ENCODE assay signal across 8 cellular contexts in the genomic region with DNA sequence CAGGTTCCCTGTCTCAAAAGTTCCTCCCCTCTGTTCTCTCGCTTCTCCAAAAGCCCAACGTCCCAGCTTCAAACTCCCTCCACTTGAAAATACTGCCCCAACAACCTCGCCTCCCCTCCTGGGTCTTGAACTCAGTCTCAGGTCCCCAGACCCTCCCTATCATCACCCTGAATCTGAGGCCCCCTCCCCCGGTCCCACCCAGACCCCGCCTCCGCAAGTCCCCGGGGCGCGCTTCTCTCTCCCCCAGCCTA. TPM values are rescaled to one million over a fixed set of nuclear protein-coding genes. Genes with fewer than 3 reads are reported as not detected.
DNase-seq lines count a peak whose midpoint lies in the region; ATAC-seq and TF ChIP-seq lines count a peak whose summit lies in the region.

No MANE protein-coding gene starts in this region.

- DNase-seq in Right ventricle myocardium inferior (ENCODE audit: missing footprints) (no peak), Right ventricle myocardium superior (no peak), OCI-LY7 (ENCODE audit: low spot score) (peak; percentile 69), natural killer cell (no peak), GM03348 (ENCODE audit: low spot score) (no peak), kidney glomerular epithelial cell (lab: John Stamatoyannopoulos, UW) (no peak), SKM-1 (lab: John Stamatoyannopoulos, UW; ENCODE audit: unreplicated experiment) (no peak)
- DNase-seq in effector memory CD8-positive, alpha-beta T cell = no peak

- POLR2A ChIA-PET in OCI-LY7 (lab: Charles Lee) = interaction anchor here (0.7 to 1.6 kb wide), 9 partner anchors 12 to 97 kb away, joined by 3 to 8 read pairs (median 4); no protein-coding TSS in a partner anchor

- H3K27ac Mint-ChIP-seq in effector memory CD8-positive, alpha-beta T cell = peak overlapping the region; percentile 93 to 96
- peak overlapping the region; percentile 92 to 97 for H3K27ac Mint-ChIP-seq in natural killer cell

- H3K27me3 Mint-ChIP-seq in effector memory CD8-positive, alpha-beta T cell = no peaks in the 10 kb centered on the region
- no peaks in the 10 kb centered on the region for H3K27me3 Mint-ChIP-seq in natural killer cell (ENCODE audit: low read depth in 2 of 2)

- H3K36me3 ChIP-seq in OCI-LY7 (ENCODE audit: insufficient read depth, low read length) = peaks cover 28% of the 10 kb centered on the region

- H4K20me1 ChIP-seq in OCI-LY7 (ENCODE audit: insufficient read depth, low read length) = no peaks in the 10 kb centered on the region

- ATAC-seq in Right ventricle myocardium inferior (peak; percentile 4), Right ventricle myocardium superior (ENCODE audit: poor library complexity) (no peak), natural killer cell (peak; percentile 1)
- peak; percentile 1 for ATAC-seq in effector memory CD8-positive, alpha-beta T cell (replicated peaks)

- no peak for TF ChIP-seq CTCF in OCI-LY7 (conservative IDR thresholded peaks at IDR 0.05; ENCODE audit: low read length)
- TF ChIP-seq CTCF in natural killer cell (IDR thresholded peaks at IDR 0.05) = no peak

- H2AFZ ChIP-seq in OCI-LY7 (ENCODE audit: low read length) = peak overlapping the region; percentile 30; the same call in 1 of the 2 replicates

- H3K4me2 ChIP-seq in OCI-LY7 (ENCODE audit: low read length) = peak overlapping the region; percentile 72

- intact Hi-C loops in Right ventricle myocardium inferior (cut with DNase I) = loop anchor here (1.0 kb wide), 3 partner anchors 19 to 40 kb away; a partner anchor contains a TSS
- intact Hi-C loops in Right ventricle myocardium superior (cut with DNase I) = loop anchor here (10.0 kb wide), 1 partner anchor 99 kb away; a partner anchor contains a TSS
- intact Hi-C loops in OCI-LY7 (cut with micrococcal nuclease; ENCODE audit: unreplicated experiment) = loop anchor here (1.0 to 2.0 kb wide), 5 partner anchors 19 to 139 kb away; a partner anchor contains a TSS
- intact Hi-C loops in natural killer cell (cut with micrococcal nuclease) = loop anchor here (1.0 kb wide), 3 partner anchors 18 to 96 kb away; a partner anchor contains a TSS

- H3K79me2 ChIP-seq in OCI-LY7 (ENCODE audit: insufficient read depth, low read depth, low read length) = peaks cover 28% of the 10 kb centered on the region

- peak overlapping the region; percentile 94 to 98 for H3K4me3 Mint-ChIP-seq in effector memory CD8-positive, alpha-beta T cell
- peak overlapping the region; percentile 98 for H3K4me3 Mint-ChIP-seq in natural killer cell

- BruUV-seq in OCI-LY7 (replicated peaks; lab: Mats Ljungman, UMichigan) = no TSS peak

- no peaks in the 10 kb centered on the region for H3K9me3 Mint-ChIP-seq in effector memory CD8-positive, alpha-beta T cell
- H3K9me3 Mint-ChIP-seq in natural killer cell = no peaks in the 10 kb centered on the region

- CTCF ChIA-PET in OCI-LY7 (lab: Charles Lee; ENCODE audit: unreplicated experiment) = interaction anchor here (0.7 kb wide), 1 partner anchor 20 kb away, joined by 3 read pairs; no protein-coding TSS in a partner anchor

- peaks cover 39% of the 10 kb centered on the region for H3K36me3 Mint-ChIP-seq in effector memory CD8-positive, alpha-beta T cell (ENCODE audit: insufficient read depth)
- H3K36me3 Mint-ChIP-seq in natural killer cell = no peaks in the 10 kb centered on the region

- H3K4me1 ChIP-seq in OCI-LY7 (ENCODE audit: insufficient read depth, low read length, poor library complexity, severe bottlenecking) = peaks cover 21% of the 10 kb centered on the region

- H3K27ac ChIP-seq in OCI-LY7 (ENCODE audit: low read depth, low read length, poor library complexity, severe bottlenecking) = peak overlapping the region; percentile 88

- no peaks in the 10 kb centered on the region for H3K9me2 ChIP-seq in OCI-LY7 (ENCODE audit: insufficient read depth, low read length)

- H3K9me3 ChIP-seq in OCI-LY7 (ENCODE audit: low read length) = no peaks in the 10 kb centered on the region

- H3K4me1 Mint-ChIP-seq in effector memory CD8-positive, alpha-beta T cell (ENCODE audit: low read depth in 2 of 2) = peaks cover 13 to 25% of the 10 kb centered on the region in 2 donors
- H3K4me1 Mint-ChIP-seq in natural killer cell = peaks cover 25 to 29% of the 10 kb centered on the region in 2 donors

- H3K4me3 ChIP-seq in OCI-LY7 (ENCODE audit: low read depth, low read length, poor library complexity, severe bottlenecking) = peak overlapping the region; percentile 85

RNA-seq across cellular contexts. Expression of a gene that starts 0.3 kb away (rescaled TPM):
- total RNA-seq in Right ventricle myocardium inferior (28.2 TPM), Right ventricle myocardium superior (22.7 TPM), OCI-LY7 (2022) (18.6 and 21.3 TPM in 2 replicates), natural killer cell (100 to 1,000 TPM in 1 of 3 donors, 10 to 100 TPM in 2; 57.3 to 102 (median 83.3) TPM)
- total RNA-seq in OCI-LY7 (2014; rRNA removed; shearing (Covaris generic)) = 12.2 and 15.7 TPM in 2 replicates

RNA-seq across cellular contexts. Expression of a gene that starts 18.1 kb away (rescaled TPM):
- total RNA-seq in Right ventricle myocardium inferior (12.0 TPM), Right ventricle myocardium superior (10.9 TPM), OCI-LY7 (2022) (5.5 and 6.1 TPM in 2 replicates), natural killer cell (10 to 100 TPM; 31.2 to 53.5 (median 38.7) TPM)
- 5.0 and 5.7 TPM in 2 replicates for total RNA-seq in OCI-LY7 (2014; rRNA removed; shearing (Covaris generic))

RNA-seq across cellular contexts. Expression of a gene that starts 21.7 kb away (rescaled TPM):
- total RNA-seq in Right ventricle myocardium inferior (127 TPM), Right ventricle myocardium superior (117 TPM), OCI-LY7 (2022) (40.3 and 45.0 TPM in 2 replicates), natural killer cell (10 to 100 TPM; 16.8 to 25.2 (median 18.3) TPM)
- total RNA-seq in OCI-LY7 (2014; rRNA removed; shearing (Covaris generic)) = 46.0 and 48.5 TPM in 2 replicates

RNA-seq across cellular contexts. Expression of a gene that starts 22.9 kb away (rescaled TPM):
- total RNA-seq in Right ventricle myocardium inferior = 5.1 TPM
- 4.5 TPM for total RNA-seq in Right ventricle myocardium superior
- 2.2 and 6.3 TPM in 2 replicates for total RNA-seq in OCI-LY7 (2014; rRNA removed; shearing (Covaris generic))
- 3.3 and 4.1 TPM in 2 replicates for total RNA-seq in OCI-LY7 (2022)
- total RNA-seq in natural killer cell = under 1 TPM; 0.16 to 0.63 (median 0.31) TPM

RNA-seq across cellular contexts. Expression of a gene that starts 30.7 kb away (rescaled TPM):
- total RNA-seq in Right ventricle myocardium inferior (3.5 TPM), Right ventricle myocardium superior (3.8 TPM), OCI-LY7 (2022) (4.0 and 4.9 TPM in 2 replicates), natural killer cell (1 to 10 TPM; 2.0 to 3.8 (median 3.7) TPM)
- 1.8 and 2.2 TPM in 2 replicates for total RNA-seq in OCI-LY7 (2014; rRNA removed; shearing (Covaris generic))
